In the genomic region with DNA sequence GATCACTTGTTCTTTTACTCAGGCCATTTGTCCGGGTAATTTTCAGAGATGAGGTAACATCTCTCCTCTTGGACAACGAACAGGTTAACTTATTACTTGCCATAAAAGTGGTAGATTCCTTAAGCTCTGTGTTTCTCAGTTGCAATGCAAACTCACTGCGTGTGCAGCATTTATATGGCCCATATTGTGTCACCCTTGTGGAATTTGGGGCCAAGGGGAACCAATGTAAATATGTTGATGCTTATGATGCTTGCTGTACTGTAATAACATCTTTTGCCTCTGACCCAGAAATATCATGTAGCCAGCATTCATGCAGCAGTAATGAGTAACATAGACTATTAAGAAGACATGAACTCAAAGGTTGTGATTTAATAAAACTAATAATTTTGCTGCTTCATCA, we compare ENCODE assay signal across 2 cellular contexts.
TF ChIP-seq lines count a peak whose summit lies in the region.

No MANE protein-coding gene starts in this region.

TF ChIP-seq in IMR-90, 13 proteins besides CTCF, POLR2A, EP300 and RAD21 (continued from another document):
- TF ChIP-seq, protein P1, sequence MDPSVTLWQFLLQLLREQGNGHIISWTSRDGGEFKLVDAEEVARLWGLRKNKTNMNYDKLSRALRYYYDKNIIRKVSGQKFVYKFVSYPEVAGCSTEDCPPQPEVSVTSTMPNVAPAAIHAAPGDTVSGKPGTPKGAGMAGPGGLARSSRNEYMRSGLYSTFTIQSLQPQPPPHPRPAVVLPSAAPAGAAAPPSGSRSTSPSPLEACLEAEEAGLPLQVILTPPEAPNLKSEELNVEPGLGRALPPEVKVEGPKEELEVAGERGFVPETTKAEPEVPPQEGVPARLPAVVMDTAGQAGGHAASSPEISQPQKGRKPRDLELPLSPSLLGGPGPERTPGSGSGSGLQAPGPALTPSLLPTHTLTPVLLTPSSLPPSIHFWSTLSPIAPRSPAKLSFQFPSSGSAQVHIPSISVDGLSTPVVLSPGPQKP (IDR thresholded peaks at IDR 0.05; ENCODE audit: borderline replicate concordance, low read depth, low read length): no peak

TF ChIP-seq in HEK293T, 16 proteins besides CTCF, POLR2A, EP300 and RAD21 (continued from another document):
- TF ChIP-seq, protein P2, sequence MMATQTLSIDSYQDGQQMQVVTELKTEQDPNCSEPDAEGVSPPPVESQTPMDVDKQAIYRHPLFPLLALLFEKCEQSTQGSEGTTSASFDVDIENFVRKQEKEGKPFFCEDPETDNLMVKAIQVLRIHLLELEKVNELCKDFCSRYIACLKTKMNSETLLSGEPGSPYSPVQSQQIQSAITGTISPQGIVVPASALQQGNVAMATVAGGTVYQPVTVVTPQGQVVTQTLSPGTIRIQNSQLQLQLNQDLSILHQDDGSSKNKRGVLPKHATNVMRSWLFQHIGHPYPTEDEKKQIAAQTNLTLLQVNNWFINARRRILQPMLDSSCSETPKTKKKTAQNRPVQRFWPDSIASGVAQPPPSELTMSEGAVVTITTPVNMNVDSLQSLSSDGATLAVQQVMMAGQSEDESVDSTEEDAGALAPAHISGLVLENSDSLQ (IDR thresholded peaks at IDR 0.05): no peak
- TF ChIP-seq LEF1 (IDR thresholded peaks at IDR 0.05; ENCODE audit: borderline replicate concordance) (no peak), HDGF (IDR thresholded peaks at IDR 0.05; ENCODE audit: borderline replicate concordance) (no peak), FOXK2 (IDR thresholded peaks at IDR 0.05) (no peak)
